8 cellular contexts compared by ENCODE assay signal in genomic region chr2:230589497-230590015, GRCh38.
DNase-seq lines count a peak whose midpoint lies in the region; ATAC-seq and TF ChIP-seq lines count a peak whose summit lies in the region.

No MANE protein-coding gene starts in this region.

- no peak for TF ChIP-seq CTCF in GM10248 (IDR thresholded peaks at IDR 0.05; ENCODE audit: control extremely low read depth, extremely low read depth, low read depth, missing control alignments)

- peaks cover 9% of the 10 kb centered on the region for H3K36me3 Mint-ChIP-seq in activated T-helper 1 cell treated with anti-CD3 and anti-CD28 coated beads, Interleukin-12 subunit alpha, Interleukin-12 subunit beta, Interleukin-2, Interleukin-4 antibody, amounts not matched to agents 30 ng/mL and 10 ng/mL and 1 ng/mL, durations not matched to agents 14 hours and 24 hours and 36 hours (ENCODE audit: low read depth)

- H3K9me3 Mint-ChIP-seq in activated T-helper 1 cell treated with anti-CD3 and anti-CD28 coated beads, Interleukin-12 subunit alpha, Interleukin-12 subunit beta, Interleukin-2, Interleukin-4 antibody, amounts not matched to agents 30 ng/mL and 10 ng/mL and 1 ng/mL, durations not matched to agents 14 hours and 24 hours and 36 hours = peaks cover 18% of the 10 kb centered on the region

- peak; percentile 73 for DNase-seq in GM10248 (ENCODE audit: extremely low spot score)
- no peak for DNase-seq in activated T-helper 1 cell treated with anti-CD3 and anti-CD28 coated beads, Interleukin-12 subunit alpha, Interleukin-12 subunit beta, Interleukin-2, Interleukin-4 antibody, amounts not matched to agents 30 ng/mL and 10 ng/mL and 1 ng/mL, durations not matched to agents 14 hours and 24 hours and 36 hours (ENCODE audit: low spot score)
- no peak for DNase-seq in dedifferentiated amniotic fluid mesenchymal stem cell (ENCODE audit: extremely low spot score)
- DNase-seq in NCI-H748 treated with DMSO at 0.1 percent for 48 hours (lab: John Stamatoyannopoulos, UW) = no peak
- no peak for DNase-seq in hypothalamus (lab: John Stamatoyannopoulos, UW)
- no peak for DNase-seq in anterior cingulate cortex (lab: John Stamatoyannopoulos, UW)

- peak overlapping the region; percentile 72 for H3K27ac Mint-ChIP-seq in activated T-helper 1 cell treated with anti-CD3 and anti-CD28 coated beads, Interleukin-12 subunit alpha, Interleukin-12 subunit beta, Interleukin-2, Interleukin-4 antibody, amounts not matched to agents 30 ng/mL and 10 ng/mL and 1 ng/mL, durations not matched to agents 14 hours and 24 hours and 36 hours

- CTCF ChIA-PET in GM10248 (lab: Yijun Ruan, JAX) = interaction anchor here (1.0 to 1.8 kb wide), 4 partner anchors 9 to 270 kb away, joined by 3 to 6 read pairs (median 3); no protein-coding TSS in a partner anchor

- POLR2A ChIA-PET in GM10248 (lab: Yijun Ruan, JAX) = interaction anchor here (0.7 to 1.5 kb wide), 3 partner anchors 12 to 29 kb away, joined by 3 to 4 read pairs (median 3); no protein-coding TSS in a partner anchor

- peaks cover 62% of the 10 kb centered on the region for H3K4me1 Mint-ChIP-seq in activated T-helper 1 cell treated with anti-CD3 and anti-CD28 coated beads, Interleukin-12 subunit alpha, Interleukin-12 subunit beta, Interleukin-2, Interleukin-4 antibody, amounts not matched to agents 30 ng/mL and 10 ng/mL and 1 ng/mL, durations not matched to agents 14 hours and 24 hours and 36 hours (ENCODE audit: low read depth)

- H3K4me3 Mint-ChIP-seq in activated T-helper 1 cell treated with anti-CD3 and anti-CD28 coated beads, Interleukin-12 subunit alpha, Interleukin-12 subunit beta, Interleukin-2, Interleukin-4 antibody, amounts not matched to agents 30 ng/mL and 10 ng/mL and 1 ng/mL, durations not matched to agents 14 hours and 24 hours and 36 hours = no peak overlapping the region

- H3K27me3 Mint-ChIP-seq in activated T-helper 1 cell treated with anti-CD3 and anti-CD28 coated beads, Interleukin-12 subunit alpha, Interleukin-12 subunit beta, Interleukin-2, Interleukin-4 antibody, amounts not matched to agents 30 ng/mL and 10 ng/mL and 1 ng/mL, durations not matched to agents 14 hours and 24 hours and 36 hours (ENCODE audit: insufficient read depth) = no peaks in the 10 kb centered on the region

- intact Hi-C loops in activated T-helper 1 cell treated with anti-CD3 and anti-CD28 coated beads, Interleukin-12 subunit alpha, Interleukin-12 subunit beta, Interleukin-2, Interleukin-4 antibody, amounts not matched to agents 30 ng/mL and 10 ng/mL and 1 ng/mL, durations not matched to agents 14 hours and 24 hours and 36 hours (cut with micrococcal nuclease) = no loop called here

- ATAC-seq in GM19372 (IDR thresholded peaks at IDR 0.05; ENCODE audit: low read depth, unreplicated experiment) = peak; percentile 97
- peak; percentile 97 for ATAC-seq in HG03135 (IDR thresholded peaks at IDR 0.05; ENCODE audit: unreplicated experiment)
